ENCODE assay signal across 8 cellular contexts in the genomic region with DNA sequence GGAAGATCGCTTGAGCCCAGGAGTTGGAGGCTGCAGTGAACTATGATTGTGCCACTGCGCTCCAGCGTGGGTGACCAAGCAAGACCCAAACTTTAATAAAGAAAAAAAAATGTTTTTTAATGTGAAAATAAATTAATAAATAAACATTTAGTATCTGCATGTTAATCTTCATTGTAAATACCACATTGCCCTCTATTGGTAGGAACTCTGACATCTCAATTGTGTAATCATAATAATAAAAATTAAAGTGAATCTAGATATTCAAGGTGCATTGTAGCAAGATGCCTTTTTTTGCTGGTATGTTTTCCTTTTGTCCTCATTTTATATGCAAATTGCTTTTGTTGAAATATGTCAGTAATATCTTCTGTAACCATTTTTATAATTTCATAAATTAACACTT.
DNase-seq lines count a peak whose midpoint lies in the region; ATAC-seq, FAIRE-seq and TF ChIP-seq lines count a peak whose summit lies in the region.

No MANE protein-coding gene starts in this region.

- H3K36me3 ChIP-seq in MM.1S (replicated peaks; ENCODE audit: insufficient read depth, low read length) (no peaks in the 10 kb centered on the region; the same call in 1 of the 2 replicates), breast epithelium (no peaks in the 10 kb centered on the region)

- intact Hi-C loops in breast epithelium (cut with DNase I; ENCODE audit: low total_unique reads) = loop anchor here (10.0 kb wide), 1 partner anchor 465 kb away; no protein-coding TSS in a partner anchor

- no peak overlapping the region for H3K9ac ChIP-seq in MM.1S (ENCODE audit: low read length)

- no peaks in the 10 kb centered on the region for H3K27me3 ChIP-seq in MM.1S (replicated peaks; ENCODE audit: insufficient read depth, low read length)
- no peaks in the 10 kb centered on the region for H3K27me3 ChIP-seq in breast epithelium

- H2AFZ ChIP-seq in MM.1S (ENCODE audit: low read length) = no peak overlapping the region

- H3K4me2 ChIP-seq in MM.1S (ENCODE audit: low read depth, low read length) = no peak overlapping the region

- no peak for TF ChIP-seq POLR2A in breast epithelium (IDR thresholded peaks at IDR 0.05)
- no peak for TF ChIP-seq POLR2A in GM12892 (IDR thresholded peaks at IDR 0.05; ENCODE audit: low read depth, low read length)

- H3K27ac ChIP-seq in MM.1S (ENCODE audit: low read length) (no peak overlapping the region), breast epithelium (no peak overlapping the region)

- FAIRE-seq in GM12892 (lab: Jason Lieb, UNC) = no peak

- no peak overlapping the region for H3K4me3 ChIP-seq in MM.1S (ENCODE audit: low read length)
- H3K4me3 ChIP-seq in breast epithelium = no peak overlapping the region

- H3K4me1 ChIP-seq in MM.1S (ENCODE audit: low read length) (no peaks in the 10 kb centered on the region), breast epithelium (no peaks in the 10 kb centered on the region)

- DNase-seq in COLO829 (ENCODE audit: low spot score) (peak; percentile 42), MM.1S (peak; percentile 47), breast epithelium (ENCODE audit: low spot score in 2 of 2) (no peak), myocyte (ENCODE audit: low read depth) (peak; percentile 66), GM12892 (ENCODE audit: insufficient read length) (no peak)
- DNase-seq in activated CD4-positive, CD25-positive, alpha-beta regulatory T cell (lab: John Stamatoyannopoulos, UW) = no peak

- no peak for ATAC-seq in HG02884 (IDR thresholded peaks at IDR 0.05; ENCODE audit: unreplicated experiment)
- ATAC-seq in GM21619 (IDR thresholded peaks at IDR 0.05; ENCODE audit: unreplicated experiment) = no peak

- H3K9me2 ChIP-seq in MM.1S (replicated peaks; ENCODE audit: insufficient read depth, low read length) = no peaks in the 10 kb centered on the region

- no peaks in the 10 kb centered on the region for H3K79me2 ChIP-seq in MM.1S (ENCODE audit: low read length)

- H3K9me3 ChIP-seq in MM.1S (replicated peaks; ENCODE audit: insufficient read depth, low read length) (no peaks in the 10 kb centered on the region), breast epithelium (no peaks in the 10 kb centered on the region)

- H4K20me1 ChIP-seq in MM.1S (ENCODE audit: insufficient read depth, low read length) = no peaks in the 10 kb centered on the region

- TF ChIP-seq CTCF in MM.1S (IDR thresholded peaks at IDR 0.05; ENCODE audit: low read length) (peak; percentile 28; the same call in 1 of the 2 replicates), breast epithelium (IDR thresholded peaks at IDR 0.05) (peak; percentile 25 to 63 (median 63))

- H3F3A ChIP-seq in MM.1S (ENCODE audit: insufficient read depth, low read length) = no peaks in the 10 kb centered on the region

Comparison
In these comparisons a context has a peak if more than half of its experiments do, and no peak if none do; other contexts are left out.
1. DNase-seq: peak in COLO829 (single experiment), MM.1S (single experiment) and myocyte (single experiment); none in breast epithelium (0 of 2), activated CD4-positive, CD25-positive, alpha-beta regulatory T cell (0 of 4) and GM12892 (single experiment).